In genomic region chr16:74561626-74562025, GRCh38 we compare ENCODE assay signal across 14 cellular contexts. TPM values are rescaled to one million over a fixed set of nuclear protein-coding genes. Genes with fewer than 3 reads are reported as not detected.
DNase-seq lines count a peak whose midpoint lies in the region; ATAC-seq, FAIRE-seq and TF ChIP-seq lines count a peak whose summit lies in the region.
"Had no signal": no experiment of that assay in that cellular context is flagged by ENCODE, and none has a peak within 500 bp of the region (broad histone marks: within the 10 kb centered on the region; RNA-seq: fewer than 3 reads in every experiment).

No MANE protein-coding gene starts in this region.

- TF ChIP-seq CTCF in foreskin keratinocyte (conservative IDR thresholded peaks at IDR 0.05), result no peak

- H3K4me1 ChIP-seq in foreskin keratinocyte, result peaks cover 15% of the 10 kb centered on the region
- H3K4me1 ChIP-seq: BLaER1, Peyer's patch had no signal

- peak overlapping the region; percentile 38 for H3K27ac Mint-ChIP-seq in activated naive CD8-positive, alpha-beta T cell
- no peak overlapping the region for H3K27ac Mint-ChIP-seq in activated naive CD8-positive, alpha-beta T cell treated with anti-CD3 and anti-CD28 coated beads, Interleukin-2, amount 50 U/mL, for 24 hours

- no peak for DNase-seq in activated naive CD8-positive, alpha-beta T cell treated with anti-CD3 and anti-CD28 coated beads, Interleukin-2, amount 50 U/mL, for 24 hours
- DNase-seq in foreskin keratinocyte, result no peak
- no peak for DNase-seq in UCSD-AML1 (lab: John Stamatoyannopoulos, UW; ENCODE audit: unreplicated experiment)
- no peak for DNase-seq in HEK293T (ENCODE audit: extremely low spot score)
- no peak for DNase-seq in medulla oblongata (ENCODE audit: extremely low spot score)
- no peak for DNase-seq in RCC 7860 (ENCODE audit: low spot score)
- DNase-seq: H9, Peyer's patch had no signal

- H3K36me3 Mint-ChIP-seq in activated naive CD8-positive, alpha-beta T cell, result peaks cover 6% of the 10 kb centered on the region
- H3K36me3 Mint-ChIP-seq in activated naive CD8-positive, alpha-beta T cell treated with anti-CD3 and anti-CD28 coated beads, Interleukin-2, amount 50 U/mL, for 24 hours (ENCODE audit: low read depth), result peaks cover 9% of the 10 kb centered on the region

- POLR2A ChIA-PET in HEK293T (lab: Yijun Ruan, JAX), result interaction anchor here (0.6 to 1.8 kb wide), 2 partner anchors 45 to 81 kb away, joined by 3 to 5 read pairs; partner anchors contain the start of gene GLG1

- CTCF ChIA-PET in HEK293T (lab: Yijun Ruan, JAX), result interaction anchor here (1.1 kb wide), 1 partner anchor 46 kb away, joined by 3 read pairs; no protein-coding TSS in a partner anchor

- H3K27me3 ChIP-seq in foreskin keratinocyte, result no peaks in the 10 kb centered on the region
- H3K27me3 ChIP-seq: BLaER1, Peyer's patch had no signal

- H3K9me3 Mint-ChIP-seq in activated naive CD8-positive, alpha-beta T cell (ENCODE audit: low read depth), result no peaks in the 10 kb centered on the region
- no peaks in the 10 kb centered on the region for H3K9me3 Mint-ChIP-seq in activated naive CD8-positive, alpha-beta T cell treated with anti-CD3 and anti-CD28 coated beads, Interleukin-2, amount 50 U/mL, for 24 hours
- H3K9me3 Mint-ChIP-seq: H9 had no signal

- no peak for ATAC-seq in activated naive CD8-positive, alpha-beta T cell treated with anti-CD3 and anti-CD28 coated beads, Interleukin-2, amount 50 U/mL, for 24 hours
- peak; percentile 76 for ATAC-seq in SK-N-SH treated with all-trans-retinoic acid at 6 μM for 48 hours
- peak; percentile 62 for ATAC-seq in foreskin keratinocyte
- ATAC-seq: Right ventricle myocardium inferior had no signal

- no peaks in the 10 kb centered on the region for H3K27me3 Mint-ChIP-seq in activated naive CD8-positive, alpha-beta T cell
- no peaks in the 10 kb centered on the region for H3K27me3 Mint-ChIP-seq in activated naive CD8-positive, alpha-beta T cell treated with anti-CD3 and anti-CD28 coated beads, Interleukin-2, amount 50 U/mL, for 24 hours

- H3K27ac ChIP-seq in foreskin keratinocyte, result no peak overlapping the region
- H3K27ac ChIP-seq: BLaER1, Peyer's patch had no signal

- peaks cover 80% of the 10 kb centered on the region for H3K4me1 Mint-ChIP-seq in activated naive CD8-positive, alpha-beta T cell (ENCODE audit: low read depth)
- H3K4me1 Mint-ChIP-seq in activated naive CD8-positive, alpha-beta T cell treated with anti-CD3 and anti-CD28 coated beads, Interleukin-2, amount 50 U/mL, for 24 hours, result peaks cover 79% of the 10 kb centered on the region

- H3K4me3 Mint-ChIP-seq in activated naive CD8-positive, alpha-beta T cell, result no peak overlapping the region
- no peak overlapping the region for H3K4me3 Mint-ChIP-seq in activated naive CD8-positive, alpha-beta T cell treated with anti-CD3 and anti-CD28 coated beads, Interleukin-2, amount 50 U/mL, for 24 hours
- H3K4me3 Mint-ChIP-seq: H9 had no signal

- FAIRE-seq in RCC 7860 (lab: Jason Lieb, UNC), result no peak
- FAIRE-seq: A204.1, G401.6 had no signal

TF ChIP-seq in SK-N-SH treated with all-trans-retinoic acid at 6 μM for 48 hours, 23 proteins besides CTCF, POLR2A, EP300 and RAD21:
- TF ChIP-seq ZFP3 (CRISPR knock-in tag; IDR thresholded peaks at IDR 0.05) (no peak), ISL1 (CRISPR knock-in tag; IDR thresholded peaks at IDR 0.05) (no peak), ZC3H10 (CRISPR knock-in tag; IDR thresholded peaks at IDR 0.05) (peak; percentile 28; the same call in 1 of the 2 replicates), TCF4 (CRISPR knock-in tag; IDR thresholded peaks at IDR 0.05; ENCODE audit: borderline replicate concordance) (no peak), ARNTL (CRISPR knock-in tag; IDR thresholded peaks at IDR 0.05; ENCODE audit: borderline replicate concordance, low read depth) (no peak), ESRRG (CRISPR knock-in tag; IDR thresholded peaks at IDR 0.05) (no peak)

TF ChIP-seq in HEK293T, 16 proteins besides CTCF, POLR2A, EP300 and RAD21:
- TF ChIP-seq CTBP1 (IDR thresholded peaks at IDR 0.05; ENCODE audit: borderline replicate concordance) (no peak), NFRKB (IDR thresholded peaks at IDR 0.05) (no peak), ZNF384 (IDR thresholded peaks at IDR 0.05) (no peak), FOXM1 (IDR thresholded peaks at IDR 0.05; ENCODE audit: borderline replicate concordance) (no peak), HDGF (IDR thresholded peaks at IDR 0.05; ENCODE audit: borderline replicate concordance) (no peak), FOXK2 (IDR thresholded peaks at IDR 0.05) (no peak), BHLHE40 (IDR thresholded peaks at IDR 0.05; ENCODE audit: borderline replicate concordance) (no peak), SUZ12 (IDR thresholded peaks at IDR 0.05) (no peak), PKNOX1 (IDR thresholded peaks at IDR 0.05) (no peak), LEF1 (IDR thresholded peaks at IDR 0.05; ENCODE audit: borderline replicate concordance) (no peak), TARDBP (IDR thresholded peaks at IDR 0.05) (no peak), L3MBTL2 (conservative IDR thresholded peaks at IDR 0.05) (no peak), ELF4 (IDR thresholded peaks at IDR 0.05) (no peak), ARNT (IDR thresholded peaks at IDR 0.05) (no peak), SP1 (IDR thresholded peaks at IDR 0.05) (no peak)

RNA-seq across cellular contexts. Expression of gene GLG1, which starts 45.3 kb away (rescaled TPM):
- 88.6 and 93.9 TPM in 2 replicates for total RNA-seq in foreskin keratinocyte
- polyA plus RNA-seq in foreskin keratinocyte, result 33.1 and 35.6 TPM in 2 replicates
